8 cellular contexts compared by ENCODE assay signal in genomic region chr17:28902819-28903545, GRCh38. TPM values are rescaled to one million over a fixed set of nuclear protein-coding genes. Genes with fewer than 3 reads are reported as not detected.
A peak's percentile ranks its signal among the peaks of the same experiment; 100 is the strongest.
DNase-seq lines count a peak whose midpoint lies in the region; TF ChIP-seq lines count a peak whose summit lies in the region.

Gene DHRS13, minus strand, starts transcription at chr17:28903079. Its CDS starts 135 bp downstream, at chr17:28902944.

- H3K4ac ChIP-seq in H9 (ENCODE audit: low read depth, low read length), result no peak within 1 kb of the TSS

- no peak within 1 kb of the TSS for H2BK120ac ChIP-seq in H9 (ENCODE audit: low read depth, low read length, poor library complexity, severe bottlenecking)

- H3K4me1 Mint-ChIP-seq in H9, result peaks cover 20 to 36% of the 10 kb centered on the region in 2 experiments

- TF ChIP-seq RAD21 in neural cell (conservative IDR thresholded peaks at IDR 0.05), result peak; percentile 74

- peaks cover 31 to 55% (median 37%) of the 10 kb centered on the region in 3 experiments for H3K36me3 Mint-ChIP-seq in H9 (ENCODE audit: insufficient read depth in 1 of 3, low read depth in 3 of 3)

- H3K4me3 ChIP-seq in neural cell (ENCODE audit: low read length), result peak within 1 kb of the TSS; percentile 88
- peak within 1 kb of the TSS; percentile 52 to 78 for H3K4me3 ChIP-seq in stomach smooth muscle (ENCODE audit: low read length in 2 of 2)

- H3K4me1 ChIP-seq in H9 (ENCODE audit: insufficient read depth, low read length) (no peaks in the 10 kb centered on the region), stomach smooth muscle (ENCODE audit: control insufficient read depth, insufficient read depth, low read length) (peaks cover 40% of the 10 kb centered on the region)

- DNase-seq in ELR (ENCODE audit: low read depth) (peak; percentile 93), H9 (peak; percentile 98), M059J (ENCODE audit: low read depth) (peak; percentile 84), SHP77 (lab: John Stamatoyannopoulos, UW) (peak; percentile 86 to 89), activated gamma-delta T cell (lab: John Stamatoyannopoulos, UW) (peak; percentile 94), fibroblast of the conjunctiva (ENCODE audit: low read depth) (peak; percentile 80)

- H3K27me3 ChIP-seq in H9 (ENCODE audit: insufficient read depth, low read length) (no peaks in the 10 kb centered on the region), neural cell (ENCODE audit: insufficient read depth, low read depth, low read length) (no peaks in the 10 kb centered on the region), stomach smooth muscle (ENCODE audit: control insufficient read depth in 1 of 2, insufficient read depth in 2 of 2, low read length in 2 of 2) (no peaks in the 10 kb centered on the region)

- H2AFZ ChIP-seq in H9 (ENCODE audit: low read length) (no peak within 1 kb of the TSS), neural cell (ENCODE audit: low read depth, low read length) (peak within 1 kb of the TSS; percentile 73)

- no peak within 1 kb of the TSS for H3K56ac ChIP-seq in H9 (ENCODE audit: insufficient read length, low read depth, low read length)

- H3K9me3 Mint-ChIP-seq in H9, result peaks cover 0 to 3% of the 10 kb centered on the region in 2 experiments; a peak in 2 of 5 replicates

- H4K20me1 ChIP-seq in H9 (ENCODE audit: control insufficient read depth, insufficient read depth, insufficient read length) (no peaks in the 10 kb centered on the region), neural cell (ENCODE audit: insufficient read depth) (no peaks in the 10 kb centered on the region)

- no peaks in the 10 kb centered on the region for H3K23me2 ChIP-seq in H9 (ENCODE audit: insufficient read length, low read depth, low read length, poor library complexity, severe bottlenecking)

- H4K5ac ChIP-seq in H9 (ENCODE audit: insufficient read length, low read depth, low read length), result no peak within 1 kb of the TSS

- peaks cover 2% of the 10 kb centered on the region for H3F3A ChIP-seq in neural cell (ENCODE audit: insufficient read depth, low read length, poor library complexity, severe bottlenecking)

- H3K79me2 ChIP-seq in H9 (ENCODE audit: insufficient read depth, low read length) (no peaks in the 10 kb centered on the region), neural cell (replicated peaks; ENCODE audit: insufficient read depth, low read length) (peaks cover 8% of the 10 kb centered on the region)

- no peaks in the 10 kb centered on the region for H3K79me1 ChIP-seq in H9 (ENCODE audit: insufficient read depth, low read depth, low read length, poor library complexity, severe bottlenecking)

- H3K18ac ChIP-seq in H9 (ENCODE audit: insufficient read length, low read depth, low read length), result peak within 1 kb of the TSS; percentile 44

- H3K4me2 ChIP-seq in H9 (ENCODE audit: insufficient read depth, insufficient read length, low read length) (peak within 1 kb of the TSS; percentile 50), neural cell (ENCODE audit: low read length) (peak within 1 kb of the TSS; percentile 90)

- TF ChIP-seq CTCF in H9 (conservative IDR thresholded peaks at IDR 0.05) (peak; percentile 99), neural cell (IDR thresholded peaks at IDR 0.05; ENCODE audit: poor library complexity, severe bottlenecking) (peak; percentile 100)

- no peak within 1 kb of the TSS for H2BK20ac ChIP-seq in H9 (ENCODE audit: low read depth, low read length, poor library complexity, severe bottlenecking)

- H3K27ac Mint-ChIP-seq in H9, result peak within 1 kb of the TSS; percentile 1 to 46 (median 42); a peak in 4 of 7 replicates

- no peak within 1 kb of the TSS for H2BK5ac ChIP-seq in H9 (ENCODE audit: insufficient read length, low read length)

- no peak within 1 kb of the TSS for H3K23ac ChIP-seq in H9 (ENCODE audit: insufficient read length, low read depth, low read length)

- H3K4me3 Mint-ChIP-seq in H9, result peak within 1 kb of the TSS; percentile 76 to 86

- H3T11ph ChIP-seq in H9 (ENCODE audit: low read length), result no peak within 1 kb of the TSS

- H3K9ac ChIP-seq in H9 (ENCODE audit: extremely low read depth, insufficient read length, low read length) (peak within 1 kb of the TSS; percentile 42), neural cell (ENCODE audit: low read length) (peak within 1 kb of the TSS; percentile 90), stomach smooth muscle (ENCODE audit: low read length in 2 of 2) (peak within 1 kb of the TSS; percentile 54 to 58)

- H3K9me2 ChIP-seq in neural cell (ENCODE audit: insufficient read depth, low read length), result no peaks in the 10 kb centered on the region

- H3K27ac ChIP-seq in H9 (ENCODE audit: insufficient read length, low read depth, low read length), result no peak within 1 kb of the TSS
- H3K27ac ChIP-seq in neural cell (ENCODE audit: low read length), result peak within 1 kb of the TSS; percentile 84
- peak within 1 kb of the TSS; percentile 58 for H3K27ac ChIP-seq in stomach smooth muscle (ENCODE audit: low read length)

- no peak within 1 kb of the TSS for H4K8ac ChIP-seq in H9 (replicated peaks; ENCODE audit: insufficient read length, low read depth, low read length)

- H3K9me3 ChIP-seq in H9 (ENCODE audit: control insufficient read depth, low read depth, low read length) (no peaks in the 10 kb centered on the region), neural cell (ENCODE audit: low read length) (no peaks in the 10 kb centered on the region), stomach smooth muscle (ENCODE audit: control insufficient read depth in 2 of 2, low read length in 2 of 2) (no peaks in the 10 kb centered on the region)

- no peak within 1 kb of the TSS for H2BK12ac ChIP-seq in H9 (ENCODE audit: insufficient read length, low read depth, low read length)

- H2BK15ac ChIP-seq in H9 (ENCODE audit: low read depth, low read length), result no peak within 1 kb of the TSS

- H4K91ac ChIP-seq in H9 (ENCODE audit: insufficient read length, low read depth, low read length), result no peak within 1 kb of the TSS

- peak; percentile 64 for TF ChIP-seq EP300 in neural cell (conservative IDR thresholded peaks at IDR 0.05; ENCODE audit: poor library complexity, severe bottlenecking)

- peaks cover 3% of the 10 kb centered on the region for H3K27me3 Mint-ChIP-seq in H9 (ENCODE audit: low read depth)

- H2AK5ac ChIP-seq in H9 (ENCODE audit: insufficient read length, low read length), result no peak within 1 kb of the TSS

- H3K36me3 ChIP-seq in neural cell (ENCODE audit: insufficient read depth, low read length), result no peaks in the 10 kb centered on the region
- peaks cover 16 to 19% of the 10 kb centered on the region in 2 donors for H3K36me3 ChIP-seq in stomach smooth muscle (ENCODE audit: control insufficient read depth in 2 of 2, insufficient read depth in 2 of 2, low read length in 2 of 2)

- peak within 1 kb of the TSS; percentile 77; the same call in 1 of the 2 replicates for H3K14ac ChIP-seq in H9 (ENCODE audit: insufficient read depth, low read length)

- WGBS in H9 (ENCODE audit: extremely low coverage, insufficient read length, low lambda C conversion rate), result no CpG with 5 or more reads among the region's 55 CpGs

TF ChIP-seq in neural cell, 6 proteins besides CTCF, POLR2A, EP300 and RAD21:
- TF ChIP-seq TAF1 (IDR thresholded peaks at IDR 0.05; ENCODE audit: low read depth) (peak; percentile 48), MXI1 (conservative IDR thresholded peaks at IDR 0.05; ENCODE audit: poor library complexity, severe bottlenecking) (peak; percentile 93), SMC3 (conservative IDR thresholded peaks at IDR 0.05; ENCODE audit: poor library complexity) (peak; percentile 85), REST (IDR thresholded peaks at IDR 0.05; ENCODE audit: borderline replicate concordance) (no peak), EZH2 (IDR thresholded peaks at IDR 0.05; ENCODE audit: borderline replicate concordance, insufficient read depth, low read length, poor library complexity, severe bottlenecking) (no peak), POLR2AphosphoS5 (IDR thresholded peaks at IDR 0.05) (peak; percentile 71)

RNA-seq across cellular contexts. Expression of gene DHRS13, which starts in this region (rescaled TPM):
- 28.6 and 29.6 TPM in 2 replicates for total RNA-seq in H9 (2021)
- total RNA-seq in M059J (2014; rRNA removed; shearing (Covaris generic)), result 7.1 and 9.0 TPM in 2 replicates
- 91.1 and 93.2 TPM in 2 replicates for polyA plus RNA-seq in neural cell
- polyA minus RNA-seq in neural cell, result 60.9 and 63.0 TPM in 2 replicates
